Comparison of ENCODE assay signal across 8 cellular contexts in genomic region chr17:46044286-46044928, GRCh38. TPM values are rescaled to one million over a fixed set of nuclear protein-coding genes. Genes with fewer than 3 reads are reported as not detected.
DNase-seq lines count a peak whose midpoint lies in the region; ATAC-seq, FAIRE-seq and TF ChIP-seq lines count a peak whose summit lies in the region.

No MANE protein-coding gene starts in this region.

- POLR2A ChIA-PET in AG04450 (lab: Yijun Ruan, JAX), result interaction anchor here (1.0 kb wide), 1 partner anchor 149 kb away, joined by 4 read pairs; the partner anchor contains the start of gene KANSL1
- POLR2A ChIA-PET in activated CD4-positive, alpha-beta T cell treated with anti-CD3 and anti-CD28 coated beads for 36 hours (lab: Charles Lee), result interaction anchor here (0.6 kb wide), 1 partner anchor 108 kb away, joined by 11 read pairs; no protein-coding TSS in a partner anchor
- POLR2A ChIA-PET in H1 (lab: Charles Lee; ENCODE audit: partially characterized antibody), result interaction anchor here (1.5 to 1.9 kb wide), 2 partner anchors 14 to 17 kb away, joined by 6 to 8 read pairs; no protein-coding TSS in a partner anchor

- H3K36me3 Mint-ChIP-seq in activated CD4-positive, alpha-beta T cell treated with anti-CD3 and anti-CD28 coated beads for 36 hours (ENCODE audit: low read depth), result peaks cover 64% of the 10 kb centered on the region
- peaks cover 100% of the 10 kb centered on the region for H3K36me3 Mint-ChIP-seq in stimulated activated effector memory CD8-positive, alpha-beta T cell treated with anti-CD3 and anti-CD28 coated beads, Interleukin-12 subunit alpha, Interleukin-12 subunit beta, amount 100 ng/mL, for 72 hours

- H2AK5ac ChIP-seq in H1 (ENCODE audit: low read depth, low read length) (no peak overlapping the region), mesenchymal stem cell (ENCODE audit: low read length, severe bottlenecking) (no peak overlapping the region)

- H3K4me3 Mint-ChIP-seq in activated CD4-positive, alpha-beta T cell treated with anti-CD3 and anti-CD28 coated beads for 36 hours, result no peak overlapping the region
- no peak overlapping the region for H3K4me3 Mint-ChIP-seq in stimulated activated effector memory CD8-positive, alpha-beta T cell treated with anti-CD3 and anti-CD28 coated beads, Interleukin-12 subunit alpha, Interleukin-12 subunit beta, amount 100 ng/mL, for 72 hours

- H3K27me3 ChIP-seq in AG04450 (ENCODE audit: control insufficient read depth, insufficient read depth, low read length) (no peaks in the 10 kb centered on the region), H1 (replicated peaks in 1 of 4; ENCODE audit: control insufficient read depth in 3 of 4, extremely low read depth in 1 of 4, insufficient read depth in 3 of 4, low read length in 3 of 4) (no peaks in the 10 kb centered on the region), mesenchymal stem cell (ENCODE audit: control insufficient read depth in 1 of 2, insufficient read depth in 1 of 2, low read length in 2 of 2) (no peaks in the 10 kb centered on the region)

- no peak overlapping the region for H3K56ac ChIP-seq in H1 (replicated peaks; ENCODE audit: insufficient read length, low read depth, low read length)

- H2BK120ac ChIP-seq in H1 (replicated peaks; ENCODE audit: low read depth, low read length) (no peak overlapping the region), mesenchymal stem cell (ENCODE audit: low read depth, low read length) (no peak overlapping the region)

- H3K79me1 ChIP-seq in H1 (ENCODE audit: low read depth, low read length) (no peaks in the 10 kb centered on the region; the same call in 1 of the 2 replicates), mesenchymal stem cell (replicated peaks; ENCODE audit: low read length, poor library complexity, severe bottlenecking) (peaks cover 29% of the 10 kb centered on the region)

- no peak overlapping the region for H2BK15ac ChIP-seq in H1 (ENCODE audit: low read length)
- H2BK15ac ChIP-seq in mesenchymal stem cell (ENCODE audit: low read depth, poor library complexity, severe bottlenecking), result no peak overlapping the region

- H2BK12ac ChIP-seq in H1 (ENCODE audit: low read depth, low read length) (no peak overlapping the region), mesenchymal stem cell (ENCODE audit: low read length in 2 of 2) (no peak overlapping the region)

- no peak overlapping the region for H3K18ac ChIP-seq in H1 (ENCODE audit: extremely low read depth, low read length)
- H3K18ac ChIP-seq in mesenchymal stem cell (ENCODE audit: low read depth in 1 of 2, low read length in 2 of 2), result no peak overlapping the region

- peaks cover 0 to 12% of the 10 kb centered on the region in 2 experiments; a peak in 1 of 4 replicates for H3K79me2 ChIP-seq in H1 (ENCODE audit: control insufficient read depth in 1 of 2, insufficient read depth in 2 of 2, low read length in 2 of 2)

- H3K4me1 ChIP-seq in H1 (replicated peaks in 1 of 4; ENCODE audit: control insufficient read depth in 3 of 4, insufficient read depth in 4 of 4, low read length in 3 of 4) (no peaks in the 10 kb centered on the region), mesenchymal stem cell (ENCODE audit: control insufficient read depth, insufficient read depth, low read depth, low read length) (no peaks in the 10 kb centered on the region)

- no peaks in the 10 kb centered on the region for H3K9me3 Mint-ChIP-seq in activated CD4-positive, alpha-beta T cell treated with anti-CD3 and anti-CD28 coated beads for 36 hours (ENCODE audit: low read depth)
- no peaks in the 10 kb centered on the region for H3K9me3 Mint-ChIP-seq in stimulated activated effector memory CD8-positive, alpha-beta T cell treated with anti-CD3 and anti-CD28 coated beads, Interleukin-12 subunit alpha, Interleukin-12 subunit beta, amount 100 ng/mL, for 72 hours

- no peak for ATAC-seq in activated CD4-positive, alpha-beta T cell treated with anti-CD3 and anti-CD28 coated beads for 36 hours
- peak; percentile 51 for ATAC-seq in stimulated activated effector memory CD8-positive, alpha-beta T cell treated with anti-CD3 and anti-CD28 coated beads, Interleukin-12 subunit alpha, Interleukin-12 subunit beta, amount 100 ng/mL, for 72 hours
- no peak for ATAC-seq in GM21619 (IDR thresholded peaks at IDR 0.05; ENCODE audit: unreplicated experiment)

- DNase-seq in AG04450 (ENCODE audit: low read depth, low spot score) (peak; percentile 82), GM19239 (ENCODE audit: insufficient read length, low spot score) (no peak), NCI-H226 (peak; percentile 72), H1 (ENCODE audit: low read depth in 1 of 2, low spot score in 2 of 2) (peak in 1 of 2 experiments; percentile 38), mesenchymal stem cell (peak; percentile 88)
- DNase-seq in activated CD4-positive, alpha-beta T cell treated with anti-CD3 and anti-CD28 coated beads for 36 hours, result peak; percentile 65
- peak; percentile 20 to 58 for DNase-seq in stimulated activated effector memory CD8-positive, alpha-beta T cell treated with anti-CD3 and anti-CD28 coated beads, Interleukin-12 subunit alpha, Interleukin-12 subunit beta, amount 100 ng/mL, for 72 hours (ENCODE audit: low spot score in 2 of 2)

- H3K36me3 ChIP-seq in H1 (ENCODE audit: control insufficient read depth in 2 of 4, insufficient read depth in 4 of 4, low read length in 3 of 4) (peaks cover 25 to 63% (median 42%) of the 10 kb centered on the region in 4 experiments), mesenchymal stem cell (ENCODE audit: control insufficient read depth in 1 of 2, insufficient read depth in 2 of 2, low read depth in 1 of 2, low read length in 2 of 2) (peaks cover 23 to 84% of the 10 kb centered on the region in 2 experiments)

- H3K4me3 ChIP-seq in AG04450 (ENCODE audit: low read depth, low read length) (no peak overlapping the region), H1 (ENCODE audit: extremely low read depth in 1 of 4, insufficient read depth in 2 of 4, low read depth in 3 of 4, low read length in 4 of 4) (no peak overlapping the region), mesenchymal stem cell (ENCODE audit: insufficient read depth in 1 of 2, low read depth in 1 of 2, low read length in 2 of 2) (no peak overlapping the region)

- no peak for TF ChIP-seq POLR2A in H1 (IDR thresholded peaks at IDR 0.05; ENCODE audit: control extremely low read depth in 1 of 2, low read depth in 2 of 2, low read length in 2 of 2)

- no peak overlapping the region for H2BK20ac ChIP-seq in H1 (ENCODE audit: low read length)

- H3K9ac ChIP-seq in H1 (replicated peaks in 1 of 4; ENCODE audit: extremely low read depth in 1 of 4, low read depth in 3 of 4, low read length in 3 of 4) (no peak overlapping the region), mesenchymal stem cell (ENCODE audit: low read length) (peak overlapping the region; percentile 9)

- FAIRE-seq in GM19239 (lab: Jason Lieb, UNC), result peak; percentile 85
- FAIRE-seq in H1 (lab: Jason Lieb, UNC), result peak; percentile 90

- H4K8ac ChIP-seq in H1 (ENCODE audit: extremely low read depth, insufficient read depth, low read length), result no peak overlapping the region
- H4K8ac ChIP-seq in mesenchymal stem cell (ENCODE audit: low read length), result no peak overlapping the region

- peak; percentile 58 to 70 for TF ChIP-seq RAD21 in H1 (IDR thresholded peaks at IDR 0.05 in 1 of 2, conservative IDR thresholded peaks at IDR 0.05 in 1 of 2; ENCODE audit: low read depth in 2 of 2, low read length in 2 of 2)

- H3K9me3 ChIP-seq in AG04450 (ENCODE audit: control insufficient read depth, insufficient read depth, low read length), result no peaks in the 10 kb centered on the region
- no peaks in the 10 kb centered on the region for H3K9me3 ChIP-seq in H1 (ENCODE audit: insufficient read depth in 2 of 2, low read depth in 1 of 2, low read length in 1 of 2)
- no peaks in the 10 kb centered on the region for H3K9me3 ChIP-seq in mesenchymal stem cell (ENCODE audit: control insufficient read depth, low read length)

- H3K27ac Mint-ChIP-seq in activated CD4-positive, alpha-beta T cell treated with anti-CD3 and anti-CD28 coated beads for 36 hours, result peak overlapping the region; percentile 11
- H3K27ac Mint-ChIP-seq in stimulated activated effector memory CD8-positive, alpha-beta T cell treated with anti-CD3 and anti-CD28 coated beads, Interleukin-12 subunit alpha, Interleukin-12 subunit beta, amount 100 ng/mL, for 72 hours, result peak overlapping the region; percentile 52

- H3K27ac ChIP-seq in AG04450 (ENCODE audit: low read depth, low read length), result no peak overlapping the region
- no peak overlapping the region for H3K27ac ChIP-seq in H1 (ENCODE audit: low read depth, low read length)
- H3K27ac ChIP-seq in mesenchymal stem cell (ENCODE audit: low read length, poor library complexity, severe bottlenecking), result no peak overlapping the region

- no peak overlapping the region for H3K4ac ChIP-seq in H1 (replicated peaks; ENCODE audit: insufficient read length, low read depth, low read length)
- no peak overlapping the region for H3K4ac ChIP-seq in mesenchymal stem cell (ENCODE audit: low read depth in 1 of 2, low read length in 2 of 2)

- no peaks in the 10 kb centered on the region for H3K23me2 ChIP-seq in H1 (ENCODE audit: low read depth, low read length)

- no peak overlapping the region for H3K14ac ChIP-seq in H1 (ENCODE audit: insufficient read length)
- H3K14ac ChIP-seq in mesenchymal stem cell (ENCODE audit: low read length in 2 of 2), result no peak overlapping the region

- CTCF ChIA-PET in AG04450 (lab: Charles Lee), result interaction anchor here (0.7 to 9.5 kb wide), 38 partner anchors 9 to 243 kb away, joined by 3 to 127 read pairs (median 5); partner anchors contain the start of gene KANSL1
- CTCF ChIA-PET in activated CD4-positive, alpha-beta T cell treated with anti-CD3 and anti-CD28 coated beads for 36 hours (lab: Charles Lee), result interaction anchor here (0.6 to 3.3 kb wide), 31 partner anchors 8 to 672 kb away, joined by 3 to 38 read pairs (median 4); no protein-coding TSS in a partner anchor
- CTCF ChIA-PET in H1 (lab: Charles Lee; ENCODE audit: partially characterized antibody), result interaction anchor here (0.7 to 6.2 kb wide), 28 partner anchors 8 to 171 kb away, joined by 3 to 56 read pairs (median 4); no protein-coding TSS in a partner anchor

- no peaks in the 10 kb centered on the region for H3K27me3 Mint-ChIP-seq in activated CD4-positive, alpha-beta T cell treated with anti-CD3 and anti-CD28 coated beads for 36 hours

- no peak overlapping the region for H4K5ac ChIP-seq in H1 (ENCODE audit: insufficient read length, low read depth, low read length)

- no peak overlapping the region for H2BK5ac ChIP-seq in H1 (ENCODE audit: low read depth, low read length)
- H2BK5ac ChIP-seq in mesenchymal stem cell (ENCODE audit: low read depth, low read length, poor library complexity, severe bottlenecking), result no peak overlapping the region

- H3K4me1 Mint-ChIP-seq in activated CD4-positive, alpha-beta T cell treated with anti-CD3 and anti-CD28 coated beads for 36 hours, result peaks cover 17% of the 10 kb centered on the region
- H3K4me1 Mint-ChIP-seq in stimulated activated effector memory CD8-positive, alpha-beta T cell treated with anti-CD3 and anti-CD28 coated beads, Interleukin-12 subunit alpha, Interleukin-12 subunit beta, amount 100 ng/mL, for 72 hours, result peaks cover 19% of the 10 kb centered on the region

- WGBS in H1 (ENCODE audit: extremely low coverage in 1 of 2, insufficient coverage in 1 of 2, insufficient read length in 1 of 2, insufficient replicate concordance in 2 of 2, low coverage in 1 of 2, low lambda C conversion rate in 2 of 2, missing lambda C conversion rate in 1 of 2), 2 experiments, result 75% methylated on average over 5 of the region's 5 CpGs; no CpG with 5 or more reads in 1 of the 2 experiments
- WGBS in mesenchymal stem cell, result 65% methylated on average over 5 of the region's 5 CpGs

- intact Hi-C loops in activated CD4-positive, alpha-beta T cell treated with anti-CD3 and anti-CD28 coated beads for 36 hours (cut with DNase I, micrococcal nuclease), result loop anchor here (1.0 to 2.0 kb wide), 5 partner anchors 42 to 169 kb away; partner anchors contain the start of gene KANSL1 (in 1 of the 2)

- H2AFZ ChIP-seq in H1 (ENCODE audit: low read length), result no peak overlapping the region
- no peak overlapping the region for H2AFZ ChIP-seq in mesenchymal stem cell (ENCODE audit: low read depth, low read length)

- H4K91ac ChIP-seq in H1 (replicated peaks; ENCODE audit: insufficient read length, low read length), result no peak overlapping the region
- no peak overlapping the region for H4K91ac ChIP-seq in mesenchymal stem cell (ENCODE audit: low read length)

- TF ChIP-seq CTCF in AG04450 (IDR thresholded peaks at IDR 0.05; ENCODE audit: low read depth, low read length), result peak; percentile 93
- TF ChIP-seq CTCF in H1 (IDR thresholded peaks at IDR 0.05; ENCODE audit: control extremely low read depth in 1 of 3, insufficient read depth in 1 of 3, low read depth in 1 of 3, low read length in 3 of 3), result peak; percentile 27 to 96 (median 89)

- H3K23ac ChIP-seq in H1 (ENCODE audit: insufficient read length), result no peak overlapping the region
- H3K23ac ChIP-seq in mesenchymal stem cell (ENCODE audit: low read length in 2 of 2), result no peak overlapping the region

- peaks cover 0 to 7% of the 10 kb centered on the region in 2 experiments for H4K20me1 ChIP-seq in H1 (replicated peaks in 1 of 2; ENCODE audit: control insufficient read depth in 1 of 2, insufficient read depth in 2 of 2, low read length in 2 of 2)

- no peak overlapping the region for H3K4me2 ChIP-seq in H1 (ENCODE audit: insufficient read depth in 1 of 2, low read depth in 2 of 2, low read length in 2 of 2)
- no peak overlapping the region for H3K4me2 ChIP-seq in mesenchymal stem cell (ENCODE audit: low read length, poor library complexity, severe bottlenecking)

- TF ChIP-seq EP300 in H1 (IDR thresholded peaks at IDR 0.05; ENCODE audit: borderline replicate concordance in 1 of 2, low read depth in 2 of 2, low read length in 2 of 2), result no peak

RNA-seq across cellular contexts. Expression of gene STH, which starts 45.4 kb away (rescaled TPM):
- polyA plus RNA-seq in AG04450 (2011; rRNA removed), result not detected in 2 replicates
- not detected in 2 replicates for polyA minus RNA-seq in AG04450 (2011; rRNA and poly(A)+ RNA removed)
- not detected for total RNA-seq in activated CD4-positive, alpha-beta T cell treated with anti-CD3 and anti-CD28 coated beads for 36 hours
- not detected in 2 replicates for total RNA-seq in H1 (2021; fragmentation: NEBNext Ultra II Directional; extraction: Animal tissue kit (Norgen Biotek cat#: 25700))
- polyA plus RNA-seq in H1 (2011; rRNA removed), result not detected in 2 replicates
- not detected for polyA plus RNA-seq in H1 (2011; cell fraction: cytosol; rRNA removed)
- not detected for polyA plus RNA-seq in H1 (2011; cell fraction: nucleus; rRNA removed)
- not detected in 4 replicates for polyA plus RNA-seq in H1 (2012, experiment 1 of 2)
- polyA plus RNA-seq in H1 (2012, experiment 2 of 2), result not detected
- not detected for polyA plus RNA-seq in H1 (2013, experiment 1 of 2)
- polyA plus RNA-seq in H1 (2013, experiment 2 of 2), result not detected
- not detected in 2 replicates for polyA minus RNA-seq in H1 (2011; rRNA and poly(A)+ RNA removed)
- not detected for polyA minus RNA-seq in H1 (2011; cell fraction: cytosol; rRNA and poly(A)+ RNA removed)
- polyA minus RNA-seq in H1 (2011; cell fraction: nucleus; rRNA and poly(A)+ RNA removed), result not detected
- not detected for polyA plus RNA-seq in mesenchymal stem cell (2013, experiment 1 of 2)
- not detected for polyA plus RNA-seq in mesenchymal stem cell (2013, experiment 2 of 2)
